In genomic region chr17:27091043-27091497, GRCh38 we compare ENCODE assay signal across 1 cellular context.
TF ChIP-seq lines count a peak whose summit lies in the region.

No MANE protein-coding gene starts in this region.

TF ChIP-seq in SK-N-SH, 30 proteins besides CTCF, POLR2A, EP300 and RAD21 (continued from another document):
- TF ChIP-seq SIN3A (IDR thresholded peaks at IDR 0.05; ENCODE audit: borderline replicate concordance, low read depth, low read length) (no peak), GABPA (IDR thresholded peaks at IDR 0.05; ENCODE audit: low read depth) (no peak), PBX3 (IDR thresholded peaks at IDR 0.05) (no peak), CHD2 (IDR thresholded peaks at IDR 0.05; ENCODE audit: low read length, partially characterized antibody) (no peak), JUND (IDR thresholded peaks at IDR 0.05) (no peak), ZBTB33 (IDR thresholded peaks at IDR 0.05; ENCODE audit: borderline replicate concordance, low read depth) (no peak)
